Comparison of ENCODE assay signal across 10 cellular contexts in the genomic region with DNA sequence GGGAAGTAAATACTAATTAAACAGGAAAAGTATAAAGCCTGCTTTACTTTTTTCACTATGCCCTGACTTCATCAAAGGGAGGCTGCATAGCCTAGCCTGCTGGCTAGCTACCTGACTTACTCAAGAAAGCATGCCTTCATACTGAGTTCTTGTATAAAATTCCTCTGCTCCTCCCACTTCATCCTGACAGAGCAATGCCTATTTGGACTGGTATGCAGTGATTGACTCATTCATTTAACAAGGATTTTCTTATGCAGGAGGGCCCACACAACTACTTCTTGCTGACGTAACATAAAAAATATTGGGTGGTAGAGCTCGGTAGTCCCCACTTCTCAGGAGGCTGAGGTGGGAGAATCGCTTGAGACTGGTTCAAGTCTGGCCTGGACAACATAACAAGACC.
DNase-seq lines count a peak whose midpoint lies in the region; ATAC-seq, FAIRE-seq and TF ChIP-seq lines count a peak whose summit lies in the region.
"Had no signal": no experiment of that assay in that cellular context is flagged by ENCODE, and none has a peak within 500 bp of the region (broad histone marks: within the 10 kb centered on the region; RNA-seq: fewer than 3 reads in every experiment).

No MANE protein-coding gene starts in this region.

- no peaks in the 10 kb centered on the region for H3K4me1 Mint-ChIP-seq in activated B cell treated with CpG ODN at 0.5 μM for 24 hours

- no peak overlapping the region for H3K4me3 Mint-ChIP-seq in activated B cell treated with CpG ODN at 0.5 μM for 24 hours
- H3K4me3 Mint-ChIP-seq: stimulated activated naive CD8-positive, alpha-beta T cell treated with anti-CD3 and anti-CD28 coated beads, Interleukin-15, Interleukin-2, amounts not matched to agents 100 ng/mL and 50 ng/mL, for 24 hours had no signal

- CTCF ChIA-PET in activated B cell treated with CpG ODN at 0.5 μM for 24 hours (lab: Charles Lee), result interaction anchor here (1.0 to 1.1 kb wide), 2 partner anchors 11 to 16 kb away, joined by 3 read pairs; no protein-coding TSS in a partner anchor

- FAIRE-seq in H54 (lab: Jason Lieb, UNC), result peak; percentile 98
- FAIRE-seq: pancreas had no signal

- H3K36me3 ChIP-seq in gastrocnemius medialis, result peaks cover 0 to 20% of the 10 kb centered on the region in 2 donors
- H3K36me3 ChIP-seq: pancreas had no signal

- no peaks in the 10 kb centered on the region for H3K27me3 Mint-ChIP-seq in activated B cell treated with CpG ODN at 0.5 μM for 24 hours
- H3K27me3 Mint-ChIP-seq: stimulated activated naive CD8-positive, alpha-beta T cell treated with anti-CD3 and anti-CD28 coated beads, Interleukin-15, Interleukin-2, amounts not matched to agents 100 ng/mL and 50 ng/mL, for 24 hours had no signal

- DNase-seq in H54 (ENCODE audit: insufficient read length, low spot score) (peak; percentile 61), activated B cell treated with CpG ODN at 0.5 μM for 24 hours (no peak), foreskin fibroblast (peak; percentile 81 to 91), gastrocnemius medialis (no peak), NOMO-1 (lab: John Stamatoyannopoulos, UW; ENCODE audit: unreplicated experiment in 2 of 2) (no peak), AML-193 (lab: John Stamatoyannopoulos, UW) (no peak), substantia nigra (lab: John Stamatoyannopoulos, UW) (no peak)

- H3K4me3 ChIP-seq in foreskin fibroblast (ENCODE audit: low read depth in 1 of 2, low read length in 2 of 2), result no peak overlapping the region
- no peak overlapping the region for H3K4me3 ChIP-seq in gastrocnemius medialis
- H3K4me3 ChIP-seq: pancreas had no signal

- intact Hi-C loops in activated B cell treated with CpG ODN at 0.5 μM for 24 hours (cut with micrococcal nuclease) (no loop called here), gastrocnemius medialis (cut with DNase I; ENCODE audit: low total_unique reads) (loop anchor here (5.0 kb wide), 1 partner anchor 71 kb away; a partner anchor contains a TSS)

- H3K4me1 ChIP-seq in gastrocnemius medialis, result peaks cover 12 to 24% of the 10 kb centered on the region in 2 donors

- H3K9me3 Mint-ChIP-seq in activated B cell treated with CpG ODN at 0.5 μM for 24 hours, result no peaks in the 10 kb centered on the region
- H3K9me3 Mint-ChIP-seq: stimulated activated naive CD8-positive, alpha-beta T cell treated with anti-CD3 and anti-CD28 coated beads, Interleukin-15, Interleukin-2, amounts not matched to agents 100 ng/mL and 50 ng/mL, for 24 hours had no signal

- H3K27ac ChIP-seq in gastrocnemius medialis (peak overlapping the region in 3 of 4 donors; percentile 22 to 60 (median 27)), substantia nigra (ENCODE audit: low read depth, low read length, poor library complexity, severe bottlenecking) (no peak overlapping the region)
- H3K27ac ChIP-seq: pancreas had no signal

- H3K27me3 ChIP-seq in gastrocnemius medialis, result no peaks in the 10 kb centered on the region
- H3K27me3 ChIP-seq: pancreas had no signal

- no peaks in the 10 kb centered on the region for H3K9me3 ChIP-seq in gastrocnemius medialis
- H3K9me3 ChIP-seq: pancreas had no signal

- TF ChIP-seq CTCF in activated B cell treated with CpG ODN at 0.5 μM for 24 hours (IDR thresholded peaks at IDR 0.05), result no peak
- no peak for TF ChIP-seq CTCF in foreskin fibroblast (IDR thresholded peaks at IDR 0.05; ENCODE audit: low read depth, low read length)
- no peak for TF ChIP-seq CTCF in gastrocnemius medialis (IDR thresholded peaks at IDR 0.05 in 4 of 5, conservative IDR thresholded peaks at IDR 0.05 in 1 of 5)

- no peak for ATAC-seq in activated B cell treated with CpG ODN at 0.5 μM for 24 hours (ENCODE audit: low read depth)
- ATAC-seq in gastrocnemius medialis, result peak in 1 of 2 donors; percentile 19
- no peak for ATAC-seq in GM21515 (IDR thresholded peaks at IDR 0.05; ENCODE audit: unreplicated experiment)

- in situ Hi-C loops in gastrocnemius medialis (cut with MboI; ENCODE audit: low sequenced_read_pairs in 4 of 4), result loop anchor here in 2 of 4 donors (25.0 kb wide), 1 partner anchor 609 kb away; no protein-coding TSS in a partner anchor

- H3K27ac Mint-ChIP-seq in activated B cell treated with CpG ODN at 0.5 μM for 24 hours, result peak overlapping the region; percentile 44
- H3K27ac Mint-ChIP-seq: stimulated activated naive CD8-positive, alpha-beta T cell treated with anti-CD3 and anti-CD28 coated beads, Interleukin-15, Interleukin-2, amounts not matched to agents 100 ng/mL and 50 ng/mL, for 24 hours had no signal

- no peak for TF ChIP-seq POLR2A in H54 (IDR thresholded peaks at IDR 0.05; ENCODE audit: low read depth, low read length)
- no peak for TF ChIP-seq POLR2A in gastrocnemius medialis (IDR thresholded peaks at IDR 0.05)

- peaks cover 9% of the 10 kb centered on the region for H3K36me3 Mint-ChIP-seq in activated B cell treated with CpG ODN at 0.5 μM for 24 hours (ENCODE audit: low read depth)

- POLR2A ChIA-PET in activated B cell treated with CpG ODN at 0.5 μM for 24 hours (lab: Charles Lee), result interaction anchor here (0.7 kb wide), 1 partner anchor 70 kb away, joined by 3 read pairs; a partner anchor contains a TSS

Comparison
In these comparisons a context has a peak if more than half of its experiments do, and no peak if none do; other contexts are left out.
1. DNase-seq: peak in H54 (single experiment) and foreskin fibroblast (2 of 2); none in activated B cell treated with CpG ODN at 0.5 μM for 24 hours (single experiment), gastrocnemius medialis (0 of 2), NOMO-1 (0 of 2), AML-193 (0 of 2) and substantia nigra (0 of 49).